ENCODE assay signal across 10 cellular contexts in genomic region chr4:6469898-6470501, GRCh38. TPM values are rescaled to one million over a fixed set of nuclear protein-coding genes. Genes with fewer than 3 reads are reported as not detected.
DNase-seq lines count a peak whose midpoint lies in the region; ATAC-seq and TF ChIP-seq lines count a peak whose summit lies in the region.
"Had no signal": no experiment of that assay in that cellular context is flagged by ENCODE, and none has a peak within 500 bp of the region (broad histone marks: within the 10 kb centered on the region; RNA-seq: fewer than 3 reads in every experiment).

No MANE protein-coding gene starts in this region.

- H3K4me1 ChIP-seq in cardiac muscle cell (ENCODE audit: low read depth) (no peaks in the 10 kb centered on the region), uterus (no peaks in the 10 kb centered on the region)

- peaks cover 19% of the 10 kb centered on the region for H3K27me3 Mint-ChIP-seq in endothelial cell (ENCODE audit: unreplicated experiment)
- peaks cover 93% of the 10 kb centered on the region for H3K27me3 Mint-ChIP-seq in nephron progenitor cell (ENCODE audit: low read depth, poor library complexity)
- peaks cover 39% of the 10 kb centered on the region for H3K27me3 Mint-ChIP-seq in activated T-helper 2 cell treated with anti-CD3 and anti-CD28 coated beads, Interferon-gamma antibody, Interleukin-2, Interleukin-4, amounts not matched to agents 10 μg/mL and 5 μg/mL and 100 μg/mL, durations not matched to agents 14 hours and 24 hours and 36 hours (ENCODE audit: low read depth)

- H3K27me3 ChIP-seq in cardiac muscle cell: peaks cover 88% of the 10 kb centered on the region
- H3K27me3 ChIP-seq in uterus: no peaks in the 10 kb centered on the region

- H3K9me3 Mint-ChIP-seq in endothelial cell (ENCODE audit: unreplicated experiment) (no peaks in the 10 kb centered on the region), nephron progenitor cell (no peaks in the 10 kb centered on the region)
- no peaks in the 10 kb centered on the region for H3K9me3 Mint-ChIP-seq in activated T-helper 2 cell treated with anti-CD3 and anti-CD28 coated beads, Interferon-gamma antibody, Interleukin-2, Interleukin-4, amounts not matched to agents 10 μg/mL and 5 μg/mL and 100 μg/mL, durations not matched to agents 14 hours and 24 hours and 36 hours

- no peak overlapping the region for H3K27ac Mint-ChIP-seq in endothelial cell (ENCODE audit: unreplicated experiment)
- H3K27ac Mint-ChIP-seq in nephron progenitor cell: no peak overlapping the region
- H3K27ac Mint-ChIP-seq in activated T-helper 2 cell treated with anti-CD3 and anti-CD28 coated beads, Interferon-gamma antibody, Interleukin-2, Interleukin-4, amounts not matched to agents 10 μg/mL and 5 μg/mL and 100 μg/mL, durations not matched to agents 14 hours and 24 hours and 36 hours: no peak overlapping the region

- H3K36me3 Mint-ChIP-seq in endothelial cell (ENCODE audit: low read depth, unreplicated experiment) (no peaks in the 10 kb centered on the region), nephron progenitor cell (ENCODE audit: low read depth) (no peaks in the 10 kb centered on the region)
- H3K36me3 Mint-ChIP-seq in activated T-helper 2 cell treated with anti-CD3 and anti-CD28 coated beads, Interferon-gamma antibody, Interleukin-2, Interleukin-4, amounts not matched to agents 10 μg/mL and 5 μg/mL and 100 μg/mL, durations not matched to agents 14 hours and 24 hours and 36 hours (ENCODE audit: low read depth): no peaks in the 10 kb centered on the region

- TF ChIP-seq CTCF in cardiac muscle cell (IDR thresholded peaks at IDR 0.05; ENCODE audit: low read depth, low read length) (no peak), endothelial cell (IDR thresholded peaks at IDR 0.05; ENCODE audit: unreplicated experiment) (no peak), nephron progenitor cell (IDR thresholded peaks at IDR 0.05) (no peak), uterus (IDR thresholded peaks at IDR 0.05) (no peak)

- peak overlapping the region; percentile 29 for H3K4me3 ChIP-seq in cardiac muscle cell
- H3K4me3 ChIP-seq in uterus: peak overlapping the region in 1 of 2 donors; percentile 48
- H3K4me3 ChIP-seq: BLaER1 treated with 17β-estradiol and CSF1 and Interleukin-3, amounts not matched to agents 10 nM and 100 nM had no signal

- intact Hi-C loops in left ventricle myocardium superior (cut with micrococcal nuclease): no loop called here
- intact Hi-C loops in uterus (cut with DNase I; ENCODE audit: low total_unique reads): no loop called here
- intact Hi-C loops in activated T-helper 2 cell treated with anti-CD3 and anti-CD28 coated beads, Interferon-gamma antibody, Interleukin-2, Interleukin-4, amounts not matched to agents 10 μg/mL and 5 μg/mL and 100 μg/mL, durations not matched to agents 14 hours and 24 hours and 36 hours (cut with micrococcal nuclease): no loop called here

- no peak for ATAC-seq in left ventricle myocardium superior

- TF ChIP-seq POLR2A in uterus (IDR thresholded peaks at IDR 0.05): no peak

- H3K4me1 Mint-ChIP-seq in endothelial cell (ENCODE audit: unreplicated experiment): peaks cover 3% of the 10 kb centered on the region
- H3K4me1 Mint-ChIP-seq in nephron progenitor cell: no peaks in the 10 kb centered on the region
- H3K4me1 Mint-ChIP-seq in activated T-helper 2 cell treated with anti-CD3 and anti-CD28 coated beads, Interferon-gamma antibody, Interleukin-2, Interleukin-4, amounts not matched to agents 10 μg/mL and 5 μg/mL and 100 μg/mL, durations not matched to agents 14 hours and 24 hours and 36 hours (ENCODE audit: low read depth): no peaks in the 10 kb centered on the region

- no peak overlapping the region for H3K27ac ChIP-seq in cardiac muscle cell
- H3K27ac ChIP-seq in uterus: peak overlapping the region; percentile 50 to 86
- H3K27ac ChIP-seq: BLaER1 treated with 17β-estradiol and CSF1 and Interleukin-3, amounts not matched to agents 10 nM and 100 nM; right lobe of liver had no signal

- H3K9me3 ChIP-seq in cardiac muscle cell (ENCODE audit: low read depth): no peaks in the 10 kb centered on the region
- H3K9me3 ChIP-seq in uterus: no peaks in the 10 kb centered on the region
- H3K9me3 ChIP-seq: BLaER1 treated with 17β-estradiol and CSF1 and Interleukin-3, amounts not matched to agents 10 nM and 100 nM; right lobe of liver had no signal

- peak overlapping the region; percentile 79 for H3K4me3 Mint-ChIP-seq in endothelial cell (ENCODE audit: unreplicated experiment)
- peak overlapping the region; percentile 68 for H3K4me3 Mint-ChIP-seq in nephron progenitor cell
- H3K4me3 Mint-ChIP-seq in activated T-helper 2 cell treated with anti-CD3 and anti-CD28 coated beads, Interferon-gamma antibody, Interleukin-2, Interleukin-4, amounts not matched to agents 10 μg/mL and 5 μg/mL and 100 μg/mL, durations not matched to agents 14 hours and 24 hours and 36 hours (ENCODE audit: low read depth): no peak overlapping the region

- no peak for DNase-seq in cardiac muscle cell (ENCODE audit: low read depth in 1 of 2, low spot score in 1 of 2)
- no peak for DNase-seq in left ventricle myocardium superior
- DNase-seq in endothelial cell (ENCODE audit: low spot score): no peak
- DNase-seq in nephron progenitor cell: no peak
- no peak for DNase-seq in uterus
- DNase-seq in activated T-helper 2 cell treated with anti-CD3 and anti-CD28 coated beads, Interferon-gamma antibody, Interleukin-2, Interleukin-4, amounts not matched to agents 10 μg/mL and 5 μg/mL and 100 μg/mL, durations not matched to agents 14 hours and 24 hours and 36 hours (ENCODE audit: low spot score): no peak
- no peak for DNase-seq in NCI-H146 treated with DMSO at 0.1 percent for 48 hours (lab: John Stamatoyannopoulos, UW; ENCODE audit: unreplicated experiment)
- DNase-seq in central memory CD4-positive, alpha-beta T cell: no peak

- no peaks in the 10 kb centered on the region for H3K36me3 ChIP-seq in cardiac muscle cell
- no peaks in the 10 kb centered on the region for H3K36me3 ChIP-seq in uterus
- H3K36me3 ChIP-seq: BLaER1 treated with 17β-estradiol and CSF1 and Interleukin-3, amounts not matched to agents 10 nM and 100 nM; right lobe of liver had no signal

RNA-seq across cellular contexts. Expression of gene PPP2R2C, which starts 2.4 kb away (rescaled TPM):
- total RNA-seq in cardiac muscle cell (0.14 TPM in 1 of 2 replicates, not detected in the other), left ventricle myocardium superior (8.6 TPM), endothelial cell (ENCODE audit: unreplicated experiment) (1.7 TPM), uterus (10 to 100 TPM in 3 of 4 donors, 1 to 10 TPM in 1; 2.9 to 49.1 (median 27.3) TPM)
- polyA plus RNA-seq in cardiac muscle cell: not detected in 2 replicates
- not detected in 2 replicates for total RNA-seq in activated T-helper 2 cell treated with anti-CD3 and anti-CD28 coated beads, Interferon-gamma antibody, Interleukin-2, Interleukin-4, amounts not matched to agents 10 μg/mL and 5 μg/mL and 100 μg/mL, durations not matched to agents 14 hours and 24 hours and 36 hours
